Comparison of ENCODE assay signal across 4 cellular contexts in genomic region chr10:46570643-46571042, GRCh38. TPM values are rescaled to one million over a fixed set of nuclear protein-coding genes. Genes with fewer than 3 reads are reported as not detected.
"Had no signal": no experiment of that assay in that cellular context is flagged by ENCODE, and none has a peak within 500 bp of the region (broad histone marks: within the 10 kb centered on the region; RNA-seq: fewer than 3 reads in every experiment).

No MANE protein-coding gene starts in this region.

RNA-seq across cellular contexts. Expression of gene SYT15, which starts 8.3 kb away (rescaled TPM):
- total RNA-seq: H7 had no signal

RNA-seq across cellular contexts. Expression of gene GPRIN2, which starts 14.2 kb away (rescaled TPM):
- total RNA-seq: GM23248, H4, HFFc6 had no signal
- polyA plus RNA-seq: GM23248 had no signal
